ENCODE assay signal across 8 cellular contexts in genomic region chr7:85186083-85186520, GRCh38. TPM values are rescaled to one million over a fixed set of nuclear protein-coding genes. Genes with fewer than 3 reads are reported as not detected.
DNase-seq lines count a peak whose midpoint lies in the region; ATAC-seq, FAIRE-seq and TF ChIP-seq lines count a peak whose summit lies in the region.

No MANE protein-coding gene starts in this region.

- H3K27me3 ChIP-seq in bronchial epithelial cell (ENCODE audit: control insufficient read depth, insufficient read depth, low read length) (no peaks in the 10 kb centered on the region), suprapubic skin (peaks cover 21% of the 10 kb centered on the region)

- no peak for TF ChIP-seq EP300 in suprapubic skin (IDR thresholded peaks at IDR 0.05)

- no peak for FAIRE-seq in bronchial epithelial cell (lab: Jason Lieb, UNC)

- H3K4me3 ChIP-seq in bronchial epithelial cell (ENCODE audit: low read depth, low read length), result peak overlapping the region; percentile 53
- peak overlapping the region; percentile 59 for H3K4me3 ChIP-seq in suprapubic skin

- TF ChIP-seq CTCF in bronchial epithelial cell (IDR thresholded peaks at IDR 0.05; ENCODE audit: insufficient read depth, low read length, severe bottlenecking) (no peak), suprapubic skin (IDR thresholded peaks at IDR 0.05) (no peak)

- H3K9me3 ChIP-seq in suprapubic skin, result no peaks in the 10 kb centered on the region

- H3K36me3 ChIP-seq in bronchial epithelial cell (ENCODE audit: control insufficient read depth, insufficient read depth, low read length) (no peaks in the 10 kb centered on the region), suprapubic skin (no peaks in the 10 kb centered on the region)

- DNase-seq in DMS79 (lab: John Stamatoyannopoulos, UW), result peak; percentile 32
- peak; percentile 56 for DNase-seq in KBM-7
- peak; percentile 27 for DNase-seq in bronchial epithelial cell (ENCODE audit: low read depth)
- DNase-seq in left kidney (ENCODE audit: low read depth, low spot score), result peak; percentile 86
- peak in 1 of 2 donors; percentile 70 for DNase-seq in suprapubic skin (ENCODE audit: low spot score in 2 of 2)
- no peak for DNase-seq in stimulated activated CD4-positive, alpha-beta T cell treated with anti-CD3 and anti-CD28 coated beads, Interleukin-15, amount 100 ng/mL, for 24 hours
- no peak for DNase-seq in 8988T

- H3K4me1 ChIP-seq in suprapubic skin, result peaks cover 24% of the 10 kb centered on the region

- H3K27ac ChIP-seq in suprapubic skin, result peak overlapping the region; percentile 70

- in situ Hi-C loops in KBM-7 (cut with MboI; ENCODE audit: low pct_unique_long_range_greater_than_20kb, low sequenced_read_pairs), result no loop called here

- no peak for TF ChIP-seq POLR2A in suprapubic skin (IDR thresholded peaks at IDR 0.05)

- WGBS in suprapubic skin, result under 1% methylated on average over 10 of the region's 28 CpGs

- peak; percentile 24 for ATAC-seq in GM21723 (IDR thresholded peaks at IDR 0.05; ENCODE audit: unreplicated experiment)

RNA-seq across cellular contexts. Expression of gene SEMA3D, which starts 0.8 kb away (rescaled TPM):
- total RNA-seq in bronchial epithelial cell (0.79 and 1.2 TPM in 2 replicates), suprapubic skin (1 to 10 TPM; 1.9 to 5.9 (median 3.6) TPM)

Comparison
In these comparisons a context has a peak if more than half of its experiments do, and no peak if none do; other contexts are left out.
1. DNase-seq: peak in DMS79 (single experiment), KBM-7 (single experiment), bronchial epithelial cell (single experiment) and left kidney (single experiment); none in stimulated activated CD4-positive, alpha-beta T cell treated with anti-CD3 and anti-CD28 coated beads, Interleukin-15, amount 100 ng/mL, for 24 hours (single experiment) and 8988T (single experiment).